ENCODE assay signal across 27 cellular contexts in the genomic region with DNA sequence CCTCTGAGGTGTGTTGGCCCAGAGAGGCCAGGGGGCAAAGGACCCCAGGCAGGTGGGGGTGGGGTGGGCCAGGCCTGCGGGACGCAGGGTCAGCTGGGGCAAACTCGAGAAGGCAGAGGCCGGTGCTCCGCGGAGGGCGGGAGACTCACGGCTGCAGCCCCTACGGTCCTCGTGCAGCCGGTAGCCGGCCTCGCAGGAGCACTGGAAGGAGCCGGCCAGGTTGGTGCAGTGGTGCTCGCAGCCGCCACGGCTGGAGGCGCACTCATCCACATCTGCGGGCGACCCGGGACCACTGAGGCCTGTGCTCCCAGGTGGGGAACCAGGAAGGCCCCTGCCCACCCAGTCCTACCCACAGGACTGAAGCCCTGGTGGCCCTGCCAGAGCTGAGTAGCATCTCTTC.
"Had no signal": no experiment of that assay in that cellular context is flagged by ENCODE, and none has a peak within 500 bp of the region (broad histone marks: within the 10 kb centered on the region; RNA-seq: fewer than 3 reads in every experiment).

No MANE protein-coding gene starts in this region.

- H3K27ac Mint-ChIP-seq: stimulated activated effector memory CD8-positive, alpha-beta T cell treated with anti-CD3 and anti-CD28 coated beads, Interleukin-12 subunit alpha, Interleukin-12 subunit beta, amount 100 ng/mL, for 72 hours; stimulated activated memory B cell treated with anti-CD40 and anti-IgM and Interleukin-4, amounts not matched to agents 10 μg/mL and 1 μg/mL and 100 μg/mL, for 72 hours; stimulated activated naive B cell treated with anti-CD40 and anti-IgM and Interleukin-4, amounts not matched to agents 10 μg/mL and 1 μg/mL and 100 μg/mL, for 72 hours; stimulated activated naive CD8-positive, alpha-beta T cell treated with anti-CD3 and anti-CD28 coated beads, Interleukin-15, Interleukin-2, amounts not matched to agents 100 ng/mL and 50 ng/mL, for 24 hours; type B pancreatic cell had no signal

- H3K27ac ChIP-seq: stomach, suprapubic skin, testis, thoracic aorta, thyroid gland, tibial artery, tibial nerve, transverse colon, upper lobe of left lung, upper lobe of right lung, uterus, vagina had no signal

- H3K4me1 ChIP-seq: stomach, testis, transverse colon, uterus had no signal

- H3K9me3 Mint-ChIP-seq: stimulated activated effector memory CD8-positive, alpha-beta T cell treated with anti-CD3 and anti-CD28 coated beads, Interleukin-12 subunit alpha, Interleukin-12 subunit beta, amount 100 ng/mL, for 72 hours; stimulated activated naive B cell treated with anti-CD40 and anti-IgM and Interleukin-4, amounts not matched to agents 10 μg/mL and 1 μg/mL and 100 μg/mL, for 72 hours; stimulated activated naive CD8-positive, alpha-beta T cell treated with anti-CD3 and anti-CD28 coated beads, Interleukin-15, amount 100 ng/mL, for 72 hours; stimulated activated naive CD8-positive, alpha-beta T cell treated with anti-CD3 and anti-CD28 coated beads, Interleukin-15, Interleukin-2, amounts not matched to agents 100 ng/mL and 50 ng/mL, for 24 hours; type B pancreatic cell had no signal

- H3K27me3 ChIP-seq: stomach, suprapubic skin, testis, thyroid gland, tibial artery, tibial nerve, transverse colon, upper lobe of left lung, upper lobe of right lung, uterus, vagina had no signal

- H3K36me3 ChIP-seq: thyroid gland, transverse colon, uterus had no signal

- ATAC-seq: stimulated activated effector memory CD8-positive, alpha-beta T cell treated with anti-CD3 and anti-CD28 coated beads, Interleukin-12 subunit alpha, Interleukin-12 subunit beta, amount 100 ng/mL, for 72 hours; stimulated activated memory B cell treated with anti-CD40 and anti-IgM and Interleukin-4, amounts not matched to agents 10 μg/mL and 1 μg/mL and 100 μg/mL, for 72 hours; stimulated activated naive B cell treated with anti-CD40 and anti-IgM and Interleukin-4, amounts not matched to agents 10 μg/mL and 1 μg/mL and 100 μg/mL, for 72 hours; stimulated activated naive CD8-positive, alpha-beta T cell treated with anti-CD3 and anti-CD28 coated beads, Interleukin-15, Interleukin-2, amounts not matched to agents 100 U/mL and 50 U/mL, for 24 hours; upper lobe of right lung had no signal

- H3K4me1 Mint-ChIP-seq: stimulated activated effector memory CD8-positive, alpha-beta T cell treated with anti-CD3 and anti-CD28 coated beads, Interleukin-12 subunit alpha, Interleukin-12 subunit beta, amount 100 ng/mL, for 72 hours; stimulated activated naive CD8-positive, alpha-beta T cell treated with anti-CD3 and anti-CD28 coated beads, Interleukin-15, amount 100 ng/mL, for 72 hours had no signal

- H3K4me3 ChIP-seq: stomach, suprapubic skin, testis, thoracic aorta, thyroid gland, tibial artery, tibial nerve, transverse colon, upper lobe of left lung, upper lobe of right lung, uterus, vagina had no signal

- H3K4me3 Mint-ChIP-seq: stimulated activated effector memory CD8-positive, alpha-beta T cell treated with anti-CD3 and anti-CD28 coated beads, Interleukin-12 subunit alpha, Interleukin-12 subunit beta, amount 100 ng/mL, for 72 hours; stimulated activated memory B cell treated with anti-CD40 and anti-IgM and Interleukin-4, amounts not matched to agents 10 μg/mL and 1 μg/mL and 100 μg/mL, for 72 hours; stimulated activated naive B cell treated with anti-CD40 and anti-IgM and Interleukin-4, amounts not matched to agents 10 μg/mL and 1 μg/mL and 100 μg/mL, for 72 hours; stimulated activated naive CD8-positive, alpha-beta T cell treated with anti-CD3 and anti-CD28 coated beads, Interleukin-15, amount 100 ng/mL, for 72 hours; stimulated activated naive CD8-positive, alpha-beta T cell treated with anti-CD3 and anti-CD28 coated beads, Interleukin-15, Interleukin-2, amounts not matched to agents 100 ng/mL and 50 ng/mL, for 24 hours; type B pancreatic cell had no signal

- H3K27me3 Mint-ChIP-seq: stimulated activated memory B cell treated with anti-CD40 and anti-IgM and Interleukin-4, amounts not matched to agents 10 μg/mL and 1 μg/mL and 100 μg/mL, for 72 hours; stimulated activated naive B cell treated with anti-CD40 and anti-IgM and Interleukin-4, amounts not matched to agents 10 μg/mL and 1 μg/mL and 100 μg/mL, for 72 hours; stimulated activated naive CD8-positive, alpha-beta T cell treated with anti-CD3 and anti-CD28 coated beads, Interleukin-15, amount 100 ng/mL, for 72 hours; stimulated activated naive CD8-positive, alpha-beta T cell treated with anti-CD3 and anti-CD28 coated beads, Interleukin-15, Interleukin-2, amounts not matched to agents 100 ng/mL and 50 ng/mL, for 24 hours; type B pancreatic cell had no signal

- DNase-seq: stimulated activated CD4-positive, alpha-beta T cell treated with anti-CD3 and anti-CD28 coated beads, Interleukin-2, amount 100 ng/mL, for 48 hours; stimulated activated CD4-positive, alpha-beta T cell treated with anti-CD3 and anti-CD28 coated beads, Interleukin-4, amount 100 ng/mL, for 1 hour; stimulated activated CD4-positive, alpha-beta T cell treated with anti-CD3 and anti-CD28 coated beads, Interleukin-4, amount 100 ng/mL, for 24 hours; stimulated activated CD4-positive, alpha-beta T cell treated with anti-CD3 and anti-CD28 coated beads, Interleukin-4, amount 100 ng/mL, for 4 hours; stimulated activated CD8-positive, alpha-beta memory T cell treated with anti-CD3 and anti-CD28 coated beads, Interleukin-4, amount 100 ng/mL, for 48 hours; stimulated activated naive B cell treated with anti-CD40 and anti-IgM and Interleukin-4, amounts not matched to agents 10 μg/mL and 1 μg/mL and 100 μg/mL, for 72 hours; stimulated activated naive CD4-positive, alpha-beta T cell; stimulated activated naive CD4-positive, alpha-beta T cell treated with Interleukin-2 at 50 U/mL for 16 hours; stimulated activated naive CD8-positive, alpha-beta T cell treated with anti-CD3 and anti-CD28 coated beads, Interleukin-15, amount 100 ng/mL, for 72 hours; stimulated activated naive CD8-positive, alpha-beta T cell treated with anti-CD3 and anti-CD28 coated beads, Interleukin-15, Interleukin-2, amounts not matched to agents 100 U/mL and 50 U/mL, for 24 hours; stomach; testis; thyroid gland; tibial artery; transverse colon; trophoblast cell; upper lobe of right lung; uterus had no signal

- H3K36me3 Mint-ChIP-seq: stimulated activated effector memory CD8-positive, alpha-beta T cell treated with anti-CD3 and anti-CD28 coated beads, Interleukin-12 subunit alpha, Interleukin-12 subunit beta, amount 100 ng/mL, for 72 hours; stimulated activated memory B cell treated with anti-CD40 and anti-IgM and Interleukin-4, amounts not matched to agents 10 μg/mL and 1 μg/mL and 100 μg/mL, for 72 hours; type B pancreatic cell had no signal

- H3K9me3 ChIP-seq: stomach, suprapubic skin, testis, thoracic aorta, thyroid gland, tibial artery, tibial nerve, transverse colon, upper lobe of left lung, upper lobe of right lung, uterus, vagina had no signal
